Comparison of ENCODE assay signal across 8 cellular contexts in the genomic region with DNA sequence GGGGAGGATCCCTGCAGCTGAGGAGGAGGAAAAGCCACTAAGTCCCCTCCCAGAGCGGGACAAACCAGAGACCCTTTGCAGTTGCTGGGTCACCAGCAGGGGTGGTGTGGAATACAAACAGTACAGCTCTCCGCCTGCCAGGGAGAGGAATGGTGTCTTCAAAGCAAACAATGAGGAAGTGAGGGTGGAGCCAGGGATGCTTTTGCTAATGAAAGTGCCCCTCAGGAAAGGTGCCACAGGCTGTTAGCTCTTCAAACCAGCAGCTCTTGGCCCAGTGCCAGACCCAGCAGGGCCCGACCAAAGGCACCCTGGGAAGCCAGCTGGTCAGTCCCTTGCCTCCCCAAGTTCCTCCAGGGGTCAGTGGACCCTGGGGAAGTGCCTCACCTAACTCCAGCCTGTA.
A peak's percentile ranks its signal among the peaks of the same experiment; 100 is the strongest.
DNase-seq lines count a peak whose midpoint lies in the region; TF ChIP-seq lines count a peak whose summit lies in the region.

No MANE protein-coding gene starts in this region.

- H3K9me3 Mint-ChIP-seq in nephron = no peaks in the 10 kb centered on the region
- H3K9me3 Mint-ChIP-seq in activated T-cell treated with anti-CD3 and anti-CD28 coated beads, Interleukin-2, amount 50 U/mL, for 24 hours = no peaks in the 10 kb centered on the region

- CTCF ChIA-PET in mammary epithelial cell (lab: Charles Lee; ENCODE audit: low non-redundant PET) = no interaction called here

- H3K9me3 ChIP-seq in WERI-Rb-1 (ENCODE audit: severe bottlenecking) (no peaks in the 10 kb centered on the region), mammary epithelial cell (replicated peaks; ENCODE audit: insufficient read depth, low read length) (no peaks in the 10 kb centered on the region)

- H3K4me3 ChIP-seq in WERI-Rb-1 (ENCODE audit: low read depth, low read length) (no peak overlapping the region), mammary epithelial cell (replicated peaks in 1 of 3; ENCODE audit: insufficient read depth in 1 of 3, low read depth in 2 of 3, low read length in 3 of 3) (no peak overlapping the region)

- no peaks in the 10 kb centered on the region for H3K79me2 ChIP-seq in mammary epithelial cell (ENCODE audit: insufficient read depth, low read length)

- H3K27me3 ChIP-seq in WERI-Rb-1 (ENCODE audit: insufficient read depth, low read depth, severe bottlenecking) = no peaks in the 10 kb centered on the region
- H3K27me3 ChIP-seq in mammary epithelial cell (ENCODE audit: insufficient read depth, low read length) = no peaks in the 10 kb centered on the region

- H3K36me3 ChIP-seq in WERI-Rb-1 (no peaks in the 10 kb centered on the region), mammary epithelial cell (ENCODE audit: insufficient read depth, low read length) (no peaks in the 10 kb centered on the region)

- no peak overlapping the region for H3K27ac ChIP-seq in WERI-Rb-1
- no peak overlapping the region for H3K27ac ChIP-seq in mammary epithelial cell (ENCODE audit: insufficient read depth, low read depth, low read length)

- H3K4me1 Mint-ChIP-seq in nephron = peaks cover 38% of the 10 kb centered on the region
- peaks cover 15% of the 10 kb centered on the region for H3K4me1 Mint-ChIP-seq in activated T-cell treated with anti-CD3 and anti-CD28 coated beads, Interleukin-2, amount 50 U/mL, for 24 hours (ENCODE audit: low read depth)

- dilution Hi-C loops in mammary epithelial cell (cut with HindIII; ENCODE audit: low sequenced_read_pairs) = no loop called here

- intact Hi-C loops in mammary epithelial cell (cut with micrococcal nuclease) = no loop called here

- in situ Hi-C loops in mammary epithelial cell (cut with MboI; ENCODE audit: low sequenced_read_pairs in 2 of 2) = no loop called here

- no TSS peak for BruUV-seq in mammary epithelial cell (replicated peaks; lab: Mats Ljungman, UMichigan)

- H3K27ac Mint-ChIP-seq in nephron = peak overlapping the region; percentile 82 to 96 (median 95)
- no peak overlapping the region for H3K27ac Mint-ChIP-seq in activated T-cell treated with anti-CD3 and anti-CD28 coated beads, Interleukin-2, amount 50 U/mL, for 24 hours

- H3K9ac ChIP-seq in mammary epithelial cell (ENCODE audit: insufficient read depth, low read length) = no peak overlapping the region

- DNase-seq in EL (peak; percentile 2), NCI-H1092 treated with DMSO at 0.1 percent for 48 hours (lab: John Stamatoyannopoulos, UW) (peak; percentile 44), WERI-Rb-1 (peak; percentile 13), NCI-H1694 treated with DMSO at 0.1 percent for 48 hours (lab: John Stamatoyannopoulos, UW) (no peak), HuH-7.5 (ENCODE audit: low spot score) (no peak), mammary epithelial cell (no peak)
- no peak for DNase-seq in activated T-cell treated with anti-CD3 and anti-CD28 coated beads, Interleukin-2, amount 50 U/mL, for 24 hours

- no peaks in the 10 kb centered on the region for H4K20me1 ChIP-seq in mammary epithelial cell (ENCODE audit: insufficient read depth, low read length)

- H3K4me2 ChIP-seq in mammary epithelial cell (ENCODE audit: insufficient read depth, low read depth, low read length) = no peak overlapping the region

- no peak overlapping the region for H2AFZ ChIP-seq in mammary epithelial cell (ENCODE audit: low read depth, low read length)

- H3K36me3 Mint-ChIP-seq in nephron (ENCODE audit: low read depth) = peaks cover 26% of the 10 kb centered on the region
- peaks cover 66% of the 10 kb centered on the region for H3K36me3 Mint-ChIP-seq in activated T-cell treated with anti-CD3 and anti-CD28 coated beads, Interleukin-2, amount 50 U/mL, for 24 hours (ENCODE audit: low read depth)

- H3K27me3 Mint-ChIP-seq in nephron (ENCODE audit: low read depth) = no peaks in the 10 kb centered on the region
- H3K27me3 Mint-ChIP-seq in activated T-cell treated with anti-CD3 and anti-CD28 coated beads, Interleukin-2, amount 50 U/mL, for 24 hours = no peaks in the 10 kb centered on the region

- WGBS in mammary epithelial cell (ENCODE audit: low coverage, missing lambda C conversion rate) = 64% methylated on average over 3 of the region's 3 CpGs

- H3K4me3 Mint-ChIP-seq in nephron = no peak overlapping the region
- H3K4me3 Mint-ChIP-seq in activated T-cell treated with anti-CD3 and anti-CD28 coated beads, Interleukin-2, amount 50 U/mL, for 24 hours = no peak overlapping the region

- no peak for TF ChIP-seq CTCF in WERI-Rb-1 (IDR thresholded peaks at IDR 0.05; ENCODE audit: low read depth, low read length)
- peak in 1 of 3 experiments; percentile 9 for TF ChIP-seq CTCF in nephron (IDR thresholded peaks at IDR 0.05; ENCODE audit: unreplicated experiment in 3 of 3)
- TF ChIP-seq CTCF in mammary epithelial cell (conservative IDR thresholded peaks at IDR 0.05 in 1 of 2, IDR thresholded peaks at IDR 0.05 in 1 of 2; ENCODE audit: extremely low read depth in 1 of 2, insufficient read depth in 1 of 2, low read depth in 1 of 2, low read length in 2 of 2) = no peak

- no peaks in the 10 kb centered on the region for H3K4me1 ChIP-seq in mammary epithelial cell (ENCODE audit: insufficient read depth, low read length)

Comparison
In these comparisons a context has a peak if more than half of its experiments do, and no peak if none do; other contexts are left out.
1. DNase-seq: peak in EL (single experiment), NCI-H1092 treated with DMSO at 0.1 percent for 48 hours (single experiment) and WERI-Rb-1 (single experiment); none in activated T-cell treated with anti-CD3 and anti-CD28 coated beads, Interleukin-2, amount 50 U/mL, for 24 hours (single experiment), NCI-H1694 treated with DMSO at 0.1 percent for 48 hours (single experiment), HuH-7.5 (single experiment) and mammary epithelial cell (single experiment).